In genomic region chr6:111793711-111794111, GRCh38 we compare ENCODE assay signal across 8 cellular contexts.
DNase-seq lines count a peak whose midpoint lies in the region; ATAC-seq and TF ChIP-seq lines count a peak whose summit lies in the region.

No MANE protein-coding gene starts in this region.

- DNase-seq in DND-41, result no peak
- DNase-seq in activated CD8-positive, alpha-beta memory T cell treated with anti-CD3 and anti-CD28 coated beads, Interleukin-2, amount 50 U/mL, for 4 hours, result peak; percentile 42
- no peak for DNase-seq in lower lobe of right lung
- no peak for DNase-seq in NCI-H1048 (lab: John Stamatoyannopoulos, UW)
- no peak for DNase-seq in Kasumi-1 (lab: John Stamatoyannopoulos, UW)
- no peak for DNase-seq in WERI-Rb-1
- no peak for DNase-seq in DMS114 treated with DMSO at 0.1 percent for 48 hours (lab: John Stamatoyannopoulos, UW; ENCODE audit: unreplicated experiment)

- H3K4me1 ChIP-seq in DND-41 (ENCODE audit: insufficient read depth, low read length) (no peaks in the 10 kb centered on the region), lower lobe of right lung (peaks cover 30% of the 10 kb centered on the region)

- no peak overlapping the region for H3K4me2 ChIP-seq in DND-41 (ENCODE audit: insufficient read depth, low read length)

- H3K27me3 ChIP-seq in DND-41 (ENCODE audit: insufficient read depth, low read length, poor library complexity), result no peaks in the 10 kb centered on the region
- no peaks in the 10 kb centered on the region for H3K27me3 ChIP-seq in lower lobe of right lung (ENCODE audit: low read depth)
- H3K27me3 ChIP-seq in WERI-Rb-1 (ENCODE audit: insufficient read depth, low read depth, severe bottlenecking), result no peaks in the 10 kb centered on the region

- H3K4me3 ChIP-seq in DND-41 (ENCODE audit: low read depth in 1 of 2, low read length in 2 of 2), result no peak overlapping the region
- peak overlapping the region; percentile 12 for H3K4me3 ChIP-seq in lower lobe of right lung
- H3K4me3 ChIP-seq in WERI-Rb-1 (ENCODE audit: low read depth, low read length), result no peak overlapping the region

- no peak overlapping the region for H3K27ac ChIP-seq in DND-41 (ENCODE audit: low read length)
- peak overlapping the region; percentile 19 for H3K27ac ChIP-seq in lower lobe of right lung
- H3K27ac ChIP-seq in WERI-Rb-1, result no peak overlapping the region

- H3K9ac ChIP-seq in DND-41 (ENCODE audit: low read depth, low read length), result no peak overlapping the region

- TF ChIP-seq CTCF in DND-41 (IDR thresholded peaks at IDR 0.05; ENCODE audit: borderline replicate concordance, extremely low read depth, low read length, poor library complexity, severe bottlenecking), result no peak
- no peak for TF ChIP-seq CTCF in lower lobe of right lung (IDR thresholded peaks at IDR 0.05)
- no peak for TF ChIP-seq CTCF in WERI-Rb-1 (IDR thresholded peaks at IDR 0.05; ENCODE audit: low read depth, low read length)

- H3K9me3 ChIP-seq in DND-41 (ENCODE audit: insufficient read depth, low read length, severe bottlenecking) (no peaks in the 10 kb centered on the region), lower lobe of right lung (no peaks in the 10 kb centered on the region), WERI-Rb-1 (ENCODE audit: severe bottlenecking) (no peaks in the 10 kb centered on the region)

- peaks cover 13% of the 10 kb centered on the region; the same call in 1 of the 2 replicates for H4K20me1 ChIP-seq in DND-41 (ENCODE audit: insufficient read depth, low read length)

- H3K36me3 ChIP-seq in DND-41 (ENCODE audit: insufficient read depth, low read length), result no peaks in the 10 kb centered on the region
- H3K36me3 ChIP-seq in lower lobe of right lung, result no peaks in the 10 kb centered on the region
- H3K36me3 ChIP-seq in WERI-Rb-1, result no peaks in the 10 kb centered on the region

- peaks cover 74% of the 10 kb centered on the region for H3K79me2 ChIP-seq in DND-41 (ENCODE audit: insufficient read depth, low read length)

- no peak overlapping the region for H2AFZ ChIP-seq in DND-41 (ENCODE audit: low read depth, low read length)

- ATAC-seq in DND-41 (ENCODE audit: insufficient read depth, low read depth), result peak; percentile 64; the same call in 2 of the 3 replicates
- ATAC-seq in HG02798 (IDR thresholded peaks at IDR 0.05; ENCODE audit: poor library complexity, unreplicated experiment), result peak; percentile 69
- peak; percentile 72 to 73 for ATAC-seq in lower lobe of right lung

- intact Hi-C loops in lower lobe of right lung (cut with DNase I), result no loop called here
